16 cellular contexts compared by ENCODE assay signal in the genomic region with DNA sequence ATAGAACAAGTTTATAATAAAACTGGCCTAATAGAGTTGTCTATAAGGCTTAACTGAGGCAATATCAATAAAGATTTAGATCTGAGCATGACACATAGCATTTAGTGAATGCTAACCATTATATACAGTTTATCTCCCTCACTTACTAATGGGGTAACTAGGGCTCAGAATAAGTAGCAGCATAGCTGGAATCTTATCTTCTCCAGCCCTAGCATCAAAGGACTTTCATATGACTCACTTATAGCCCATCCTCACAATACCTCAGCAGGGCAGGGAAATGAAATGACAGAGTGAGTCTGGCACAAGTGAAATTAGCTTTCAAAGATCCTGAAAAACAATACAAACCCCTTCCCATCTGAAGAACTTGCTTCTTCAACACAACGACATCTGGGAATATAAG.
A peak's percentile ranks its signal among the peaks of the same experiment; 100 is the strongest.
DNase-seq lines count a peak whose midpoint lies in the region; ATAC-seq and TF ChIP-seq lines count a peak whose summit lies in the region.
"Had no signal": no experiment of that assay in that cellular context is flagged by ENCODE, and none has a peak within 500 bp of the region (broad histone marks: within the 10 kb centered on the region; RNA-seq: fewer than 3 reads in every experiment).

No MANE protein-coding gene starts in this region.

- peak overlapping the region; percentile 11; the same call in 1 of the 2 replicates for H3K4me2 ChIP-seq in HCT116 (ENCODE audit: low read length)
- H3K4me2 ChIP-seq: A549, BLaER1 had no signal

- ATAC-seq in HCT116 = peak; percentile 59
- ATAC-seq in activated CD8-positive, alpha-beta memory T cell treated with anti-CD3 and anti-CD28 coated beads, Interleukin-2, amount 10 ng/mL, durations not matched to agents 7 days and 5 days = no peak
- no peak for ATAC-seq in HG03045 (IDR thresholded peaks at IDR 0.05; ENCODE audit: unreplicated experiment)
- ATAC-seq: A549 had no signal

- no peaks in the 10 kb centered on the region for H3K27me3 Mint-ChIP-seq in mesothelial cell of epicardium (ENCODE audit: low read depth)
- no peaks in the 10 kb centered on the region for H3K27me3 Mint-ChIP-seq in activated CD8-positive, alpha-beta memory T cell treated with anti-CD3 and anti-CD28 coated beads, Interleukin-2, amount 10 ng/mL, durations not matched to agents 7 days and 5 days

- POLR2A ChIA-PET in HCT116 (lab: Charles Lee) = no interaction called here

- intact Hi-C loops in HCT116 (cut with micrococcal nuclease) = no loop called here

- no peaks in the 10 kb centered on the region for H3K36me3 ChIP-seq in HCT116 (ENCODE audit: control insufficient read depth in 1 of 2, insufficient read depth in 2 of 2, low read length in 2 of 2)

- H3K9me3 ChIP-seq in HCT116 (ENCODE audit: control insufficient read depth in 1 of 2, insufficient read depth in 1 of 2, low read depth in 1 of 2, low read length in 2 of 2) = no peaks in the 10 kb centered on the region
- H3K9me3 ChIP-seq: A549, BLaER1 had no signal

- TF ChIP-seq CTCF in HCT116 (IDR thresholded peaks at IDR 0.05 in 2 of 3, conservative IDR thresholded peaks at IDR 0.05 in 1 of 3; ENCODE audit: borderline replicate concordance in 1 of 3, insufficient read depth in 1 of 3, low read depth in 2 of 3, low read length in 2 of 3) = no peak
- TF ChIP-seq CTCF in mesothelial cell of epicardium (IDR thresholded peaks at IDR 0.05; ENCODE audit: unreplicated experiment) = no peak

- H4K20me1 ChIP-seq in HCT116 (ENCODE audit: insufficient read depth) = no peaks in the 10 kb centered on the region
- H4K20me1 ChIP-seq: BLaER1 had no signal

- CTCF ChIA-PET in HCT116 (lab: Charles Lee) = no interaction called here
- CTCF ChIA-PET in activated CD8-positive, alpha-beta memory T cell treated with anti-CD3 and anti-CD28 coated beads, Interleukin-2, amount 10 ng/mL, durations not matched to agents 7 days and 5 days (lab: Charles Lee) = no interaction called here

- RAD21 ChIA-PET in HCT116 (lab: Charles Lee; ENCODE audit: low non-redundant PET in 1 of 2, low total read pairs in 2 of 2, uncharacterized antibody in 2 of 2, unreplicated experiment in 2 of 2) = no interaction called here

- DNase-seq in HCT116 (ENCODE audit: low read depth, low spot score) (no peak), RPMI7951 (ENCODE audit: low read depth) (peak; percentile 21), astrocyte of the hippocampus (ENCODE audit: low read depth, low spot score) (peak; percentile 24), mesothelial cell of epicardium (ENCODE audit: low spot score in 2 of 2, unreplicated experiment in 2 of 2) (no peak), NCI-H345 treated with DMSO at 0.1 percent for 48 hours (lab: John Stamatoyannopoulos, UW; ENCODE audit: unreplicated experiment) (no peak), NCI-H345 (lab: John Stamatoyannopoulos, UW) (no peak)
- no peak for DNase-seq in activated CD8-positive, alpha-beta memory T cell treated with anti-CD3 and anti-CD28 coated beads, Interleukin-2, amount 10 ng/mL, durations not matched to agents 7 days and 5 days
- DNase-seq: CD4-positive, alpha-beta memory T cell; DMS153; DMS79; GF-D8; H9 had no signal

- peak overlapping the region; percentile 8; the same call in 1 of the 2 replicates for H3K27ac ChIP-seq in HCT116 (ENCODE audit: low read depth, low read length)
- H3K27ac ChIP-seq: A549, BLaER1 had no signal

- H3K9ac ChIP-seq in HCT116 (ENCODE audit: low read length) = no peak overlapping the region
- H3K9ac ChIP-seq: BLaER1 had no signal

- no peak overlapping the region for H3K4me3 ChIP-seq in HCT116 (replicated peaks in 1 of 2; ENCODE audit: low read depth in 1 of 2, low read length in 2 of 2)
- H3K4me3 ChIP-seq: A549, BLaER1 had no signal

- H3K27ac Mint-ChIP-seq in mesothelial cell of epicardium = peak overlapping the region; percentile 13
- no peak overlapping the region for H3K27ac Mint-ChIP-seq in activated CD8-positive, alpha-beta memory T cell treated with anti-CD3 and anti-CD28 coated beads, Interleukin-2, amount 10 ng/mL, durations not matched to agents 7 days and 5 days
- H3K27ac Mint-ChIP-seq: CD4-positive, alpha-beta memory T cell; H9 had no signal

- no peaks in the 10 kb centered on the region for H3K27me3 ChIP-seq in HCT116 (ENCODE audit: insufficient read depth, low read length)
- H3K27me3 ChIP-seq: BLaER1 had no signal

- peaks cover 6% of the 10 kb centered on the region for H3K9me3 Mint-ChIP-seq in mesothelial cell of epicardium
- H3K9me3 Mint-ChIP-seq in activated CD8-positive, alpha-beta memory T cell treated with anti-CD3 and anti-CD28 coated beads, Interleukin-2, amount 10 ng/mL, durations not matched to agents 7 days and 5 days (ENCODE audit: low read depth) = no peaks in the 10 kb centered on the region

- peak overlapping the region; percentile 2 for H2AFZ ChIP-seq in HCT116 (ENCODE audit: low read depth, low read length, poor library complexity, severe bottlenecking)

- no peak overlapping the region for H3K4me3 Mint-ChIP-seq in mesothelial cell of epicardium
- no peak overlapping the region for H3K4me3 Mint-ChIP-seq in activated CD8-positive, alpha-beta memory T cell treated with anti-CD3 and anti-CD28 coated beads, Interleukin-2, amount 10 ng/mL, durations not matched to agents 7 days and 5 days
- H3K4me3 Mint-ChIP-seq: CD14-positive monocyte; CD4-positive, alpha-beta memory T cell; H9 had no signal

- H3K9me2 ChIP-seq in HCT116 (ENCODE audit: insufficient read depth) = no peaks in the 10 kb centered on the region

- no peak for TF ChIP-seq RAD21 in HCT116 (IDR thresholded peaks at IDR 0.05; ENCODE audit: low read depth)

- H3K36me3 Mint-ChIP-seq in mesothelial cell of epicardium = no peaks in the 10 kb centered on the region
- H3K36me3 Mint-ChIP-seq in activated CD8-positive, alpha-beta memory T cell treated with anti-CD3 and anti-CD28 coated beads, Interleukin-2, amount 10 ng/mL, durations not matched to agents 7 days and 5 days = no peaks in the 10 kb centered on the region
- H3K36me3 Mint-ChIP-seq: CD14-positive monocyte; CD4-positive, alpha-beta memory T cell had no signal

- H3K79me2 ChIP-seq in HCT116 (ENCODE audit: insufficient read depth, low read length) = no peaks in the 10 kb centered on the region

- H3K4me1 ChIP-seq in HCT116 (ENCODE audit: control insufficient read depth in 1 of 2, insufficient read depth in 2 of 2, low read length in 2 of 2) = peaks cover 11 to 12% of the 10 kb centered on the region in 2 experiments
- H3K4me1 ChIP-seq: A549, BLaER1 had no signal

- peaks cover 44% of the 10 kb centered on the region for H3K4me1 Mint-ChIP-seq in mesothelial cell of epicardium
- no peaks in the 10 kb centered on the region for H3K4me1 Mint-ChIP-seq in activated CD8-positive, alpha-beta memory T cell treated with anti-CD3 and anti-CD28 coated beads, Interleukin-2, amount 10 ng/mL, durations not matched to agents 7 days and 5 days
- H3K4me1 Mint-ChIP-seq: CD14-positive monocyte; CD4-positive, alpha-beta memory T cell; H9 had no signal

- no peak for TF ChIP-seq POLR2A in HCT116 (IDR thresholded peaks at IDR 0.05; ENCODE audit: borderline replicate concordance, extremely low read depth, insufficient read depth, insufficient read length)

- BruUV-seq in HCT116 (replicated peaks; lab: Mats Ljungman, UMichigan) = no TSS peak

TF ChIP-seq in HCT116, 20 proteins besides CTCF, POLR2A, EP300 and RAD21:
- TF ChIP-seq, protein P1, sequence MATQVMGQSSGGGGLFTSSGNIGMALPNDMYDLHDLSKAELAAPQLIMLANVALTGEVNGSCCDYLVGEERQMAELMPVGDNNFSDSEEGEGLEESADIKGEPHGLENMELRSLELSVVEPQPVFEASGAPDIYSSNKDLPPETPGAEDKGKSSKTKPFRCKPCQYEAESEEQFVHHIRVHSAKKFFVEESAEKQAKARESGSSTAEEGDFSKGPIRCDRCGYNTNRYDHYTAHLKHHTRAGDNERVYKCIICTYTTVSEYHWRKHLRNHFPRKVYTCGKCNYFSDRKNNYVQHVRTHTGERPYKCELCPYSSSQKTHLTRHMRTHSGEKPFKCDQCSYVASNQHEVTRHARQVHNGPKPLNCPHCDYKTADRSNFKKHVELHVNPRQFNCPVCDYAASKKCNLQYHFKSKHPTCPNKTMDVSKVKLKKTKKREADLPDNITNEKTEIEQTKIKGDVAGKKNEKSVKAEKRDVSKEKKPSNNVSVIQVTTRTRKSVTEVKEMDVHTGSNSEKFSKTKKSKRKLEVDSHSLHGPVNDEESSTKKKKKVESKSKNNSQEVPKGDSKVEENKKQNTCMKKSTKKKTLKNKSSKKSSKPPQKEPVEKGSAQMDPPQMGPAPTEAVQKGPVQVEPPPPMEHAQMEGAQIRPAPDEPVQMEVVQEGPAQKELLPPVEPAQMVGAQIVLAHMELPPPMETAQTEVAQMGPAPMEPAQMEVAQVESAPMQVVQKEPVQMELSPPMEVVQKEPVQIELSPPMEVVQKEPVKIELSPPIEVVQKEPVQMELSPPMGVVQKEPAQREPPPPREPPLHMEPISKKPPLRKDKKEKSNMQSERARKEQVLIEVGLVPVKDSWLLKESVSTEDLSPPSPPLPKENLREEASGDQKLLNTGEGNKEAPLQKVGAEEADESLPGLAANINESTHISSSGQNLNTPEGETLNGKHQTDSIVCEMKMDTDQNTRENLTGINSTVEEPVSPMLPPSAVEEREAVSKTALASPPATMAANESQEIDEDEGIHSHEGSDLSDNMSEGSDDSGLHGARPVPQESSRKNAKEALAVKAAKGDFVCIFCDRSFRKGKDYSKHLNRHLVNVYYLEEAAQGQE (IDR thresholded peaks at IDR 0.05; ENCODE audit: low read depth) = no peak
- no peak for TF ChIP-seq TCF7L2 (IDR thresholded peaks at IDR 0.05; ENCODE audit: borderline replicate concordance, extremely low read depth, insufficient read depth, insufficient read length)
- no peak for TF ChIP-seq YY1 (IDR thresholded peaks at IDR 0.05; ENCODE audit: extremely low read depth, insufficient replicate concordance, low read depth, low read length)
- TF ChIP-seq JUND (IDR thresholded peaks at IDR 0.05) = 0 out of 2 replicates have a peak, but pooled peaks have one; percentile 12
- TF ChIP-seq, protein P2, sequence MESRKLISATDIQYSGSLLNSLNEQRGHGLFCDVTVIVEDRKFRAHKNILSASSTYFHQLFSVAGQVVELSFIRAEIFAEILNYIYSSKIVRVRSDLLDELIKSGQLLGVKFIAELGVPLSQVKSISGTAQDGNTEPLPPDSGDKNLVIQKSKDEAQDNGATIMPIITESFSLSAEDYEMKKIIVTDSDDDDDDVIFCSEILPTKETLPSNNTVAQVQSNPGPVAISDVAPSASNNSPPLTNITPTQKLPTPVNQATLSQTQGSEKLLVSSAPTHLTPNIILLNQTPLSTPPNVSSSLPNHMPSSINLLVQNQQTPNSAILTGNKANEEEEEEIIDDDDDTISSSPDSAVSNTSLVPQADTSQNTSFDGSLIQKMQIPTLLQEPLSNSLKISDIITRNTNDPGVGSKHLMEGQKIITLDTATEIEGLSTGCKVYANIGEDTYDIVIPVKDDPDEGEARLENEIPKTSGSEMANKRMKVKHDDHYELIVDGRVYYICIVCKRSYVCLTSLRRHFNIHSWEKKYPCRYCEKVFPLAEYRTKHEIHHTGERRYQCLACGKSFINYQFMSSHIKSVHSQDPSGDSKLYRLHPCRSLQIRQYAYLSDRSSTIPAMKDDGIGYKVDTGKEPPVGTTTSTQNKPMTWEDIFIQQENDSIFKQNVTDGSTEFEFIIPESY (IDR thresholded peaks at IDR 0.05; ENCODE audit: extremely low read depth, insufficient replicate concordance, low read length) = no peak

Comparison
In these comparisons a context has a peak if more than half of its experiments do, and no peak if none do; other contexts are left out.
1. DNase-seq: peak in RPMI7951 (single experiment) and astrocyte of the hippocampus (single experiment); none in HCT116 (single experiment), mesothelial cell of epicardium (0 of 2), activated CD8-positive, alpha-beta memory T cell treated with anti-CD3 and anti-CD28 coated beads, Interleukin-2, amount 10 ng/mL, durations not matched to agents 7 days and 5 days (single experiment), NCI-H345 treated with DMSO at 0.1 percent for 48 hours (single experiment) and NCI-H345 (single experiment).